ENCODE assay signal across 8 cellular contexts in the genomic region with DNA sequence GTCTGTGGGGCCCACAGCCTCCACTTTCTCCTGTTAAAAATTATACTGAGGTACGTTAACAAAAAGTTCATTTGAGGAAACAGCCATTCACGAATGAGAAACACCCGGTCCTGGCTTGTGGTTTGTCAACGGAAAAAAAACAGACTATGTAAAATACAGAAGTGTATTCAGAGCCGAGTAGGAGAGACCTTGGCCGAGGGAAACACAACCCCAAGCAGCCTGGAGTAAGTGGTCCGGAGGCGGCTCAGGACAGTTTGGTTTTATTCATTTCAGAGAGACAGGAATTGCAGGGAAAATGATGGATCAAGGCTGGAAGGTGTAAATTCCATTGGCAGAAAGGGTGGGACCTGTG. TPM values are rescaled to one million over a fixed set of nuclear protein-coding genes. Genes with fewer than 3 reads are reported as not detected.
DNase-seq lines count a peak whose midpoint lies in the region; ATAC-seq and TF ChIP-seq lines count a peak whose summit lies in the region.

No MANE protein-coding gene starts in this region.

- intact Hi-C loops in gastrocnemius medialis (cut with DNase I; ENCODE audit: low total_unique reads): loop anchor here (2.0 kb wide), 1 partner anchor 50 kb away; a partner anchor contains a TSS

- H3K4me3 ChIP-seq in AG10803 (ENCODE audit: low read length): peak overlapping the region; percentile 81
- peak overlapping the region; percentile 51 to 64 (median 59) for H3K4me3 ChIP-seq in gastrocnemius medialis

- ATAC-seq in GM21786 (IDR thresholded peaks at IDR 0.05; ENCODE audit: unreplicated experiment): peak; percentile 17
- peak; percentile 22 for ATAC-seq in T-helper 17 cell
- no peak for ATAC-seq in gastrocnemius medialis

- H3K9me3 ChIP-seq in T-helper 17 cell (ENCODE audit: control insufficient read depth, low read length, poor library complexity, severe bottlenecking) (no peaks in the 10 kb centered on the region), gastrocnemius medialis (no peaks in the 10 kb centered on the region)

- peak overlapping the region; percentile 92 for H3K4me3 Mint-ChIP-seq in T-helper 17 cell

- H3K36me3 ChIP-seq in gastrocnemius medialis: no peaks in the 10 kb centered on the region

- no peaks in the 10 kb centered on the region for H3K36me3 Mint-ChIP-seq in T-helper 17 cell (ENCODE audit: low read depth)

- H3K27me3 ChIP-seq in gastrocnemius medialis: peaks cover 0 to 17% (median 10%) of the 10 kb centered on the region in 3 donors

- in situ Hi-C loops in gastrocnemius medialis (cut with MboI; ENCODE audit: low sequenced_read_pairs in 4 of 4): no loop called here

- peak overlapping the region; percentile 34 for H3K27ac Mint-ChIP-seq in T-helper 17 cell

- no peak for TF ChIP-seq POLR2A in gastrocnemius medialis (IDR thresholded peaks at IDR 0.05)
- TF ChIP-seq POLR2A in erythroblast (IDR thresholded peaks at IDR 0.05; ENCODE audit: low read length): no peak

- peaks cover 8% of the 10 kb centered on the region for H3K4me1 Mint-ChIP-seq in T-helper 17 cell

- peak overlapping the region in 1 of 4 donors; percentile 25 for H3K27ac ChIP-seq in gastrocnemius medialis

- DNase-seq in AG10803 (ENCODE audit: low read depth) (peak; percentile 1), T-helper 17 cell (no peak), globus pallidus (ENCODE audit: low spot score) (peak; percentile 7), gastrocnemius medialis (no peak), ecto neural progenitor cell (ENCODE audit: low spot score) (no peak), erythroblast (lab: John Stamatoyannopoulos, UW) (no peak)
- DNase-seq in stimulated activated CD4-positive, alpha-beta T cell treated with anti-CD3 and anti-CD28 coated beads, Interleukin-15, amount 100 ng/mL, for 24 hours: no peak

- H3K4me1 ChIP-seq in gastrocnemius medialis: peaks cover 0 to 5% of the 10 kb centered on the region in 2 donors

- no peaks in the 10 kb centered on the region for H3K27me3 Mint-ChIP-seq in T-helper 17 cell

- TF ChIP-seq CTCF in AG10803 (conservative IDR thresholded peaks at IDR 0.05; ENCODE audit: low read length) (no peak), gastrocnemius medialis (IDR thresholded peaks at IDR 0.05 in 4 of 5, conservative IDR thresholded peaks at IDR 0.05 in 1 of 5) (no peak)

RNA-seq across cellular contexts. Expression of a gene that starts 0.7 kb away (rescaled TPM):
- total RNA-seq in T-helper 17 cell (1 to 10 TPM; 4.5 to 8.4 TPM), gastrocnemius medialis (under 1 TPM in 3 of 4 donors, not detected in 1; 0.42 to 0.68 (median 0.46) TPM)

RNA-seq across cellular contexts. Expression of a gene that starts 35.2 kb away (rescaled TPM):
- total RNA-seq in T-helper 17 cell (1 to 10 TPM; 7.9 to 9.5 TPM), gastrocnemius medialis (1 to 10 TPM; 2.5 to 5.5 (median 4.2) TPM)

RNA-seq across cellular contexts. Expression of a gene that starts 38.3 kb away (rescaled TPM):
- total RNA-seq in T-helper 17 cell (1 to 10 TPM; 2.3 to 2.4 TPM), gastrocnemius medialis (1 to 10 TPM in 3 of 4 donors, under 1 TPM in 1; 0.22 to 2.8 (median 1.8) TPM)

RNA-seq across cellular contexts. Expression of a gene that starts 50.9 kb away (rescaled TPM):
- total RNA-seq in T-helper 17 cell (under 1 TPM; 0.26 to 0.60 TPM), gastrocnemius medialis (1 to 10 TPM in 3 of 4 donors, under 1 TPM in 1; 0.92 to 1.8 (median 1.4) TPM)

Comparison
In these comparisons a context has a peak if more than half of its experiments do, and no peak if none do; other contexts are left out.
1. DNase-seq: peak in AG10803 (single experiment) and globus pallidus (single experiment); none in T-helper 17 cell (0 of 3), gastrocnemius medialis (0 of 2), ecto neural progenitor cell (single experiment), stimulated activated CD4-positive, alpha-beta T cell treated with anti-CD3 and anti-CD28 coated beads, Interleukin-15, amount 100 ng/mL, for 24 hours (single experiment) and erythroblast (0 of 2).
2. ATAC-seq: peak in GM21786 (single experiment) and T-helper 17 cell (single experiment); none in gastrocnemius medialis (0 of 2).